9 cellular contexts compared by ENCODE assay signal in genomic region chr2:29314816-29315571, GRCh38.
DNase-seq lines count a peak whose midpoint lies in the region; ATAC-seq and TF ChIP-seq lines count a peak whose summit lies in the region.
"Had no signal": no experiment of that assay in that cellular context is flagged by ENCODE, and none has a peak within 500 bp of the region (broad histone marks: within the 10 kb centered on the region; RNA-seq: fewer than 3 reads in every experiment).

No MANE protein-coding gene starts in this region.

- H3K4me1 ChIP-seq in RWPE2 (ENCODE audit: insufficient read depth, poor library complexity, severe bottlenecking) (peaks cover 7% of the 10 kb centered on the region), mucosa of descending colon (ENCODE audit: low read depth) (no peaks in the 10 kb centered on the region), sigmoid colon (peaks cover 0 to 17% (median 10%) of the 10 kb centered on the region in 4 donors)
- H3K4me1 ChIP-seq: A549 had no signal

- CTCF ChIA-PET in activated naive CD4-positive, alpha-beta T cell treated with anti-CD3 and anti-CD28 coated beads, Interleukin-2, amount 10 ng/mL, durations not matched to agents 7 days and 5 days (lab: Charles Lee): interaction anchor here (1.8 to 2.1 kb wide), 2 partner anchors 8 to 11 kb away, joined by 8 to 10 read pairs; no protein-coding TSS in a partner anchor

- H3K4me3 Mint-ChIP-seq in activated naive CD4-positive, alpha-beta T cell treated with anti-CD3 and anti-CD28 coated beads, Interleukin-2, amount 10 ng/mL, durations not matched to agents 7 days and 5 days: peak overlapping the region; percentile 56
- H3K4me3 Mint-ChIP-seq in stimulated activated memory B cell treated with anti-CD40 and anti-IgM and Interleukin-4, amounts not matched to agents 10 μg/mL and 1 μg/mL and 100 μg/mL, for 72 hours: peak overlapping the region; percentile 67

- peaks cover 33% of the 10 kb centered on the region for H3K4me1 Mint-ChIP-seq in activated naive CD4-positive, alpha-beta T cell treated with anti-CD3 and anti-CD28 coated beads, Interleukin-2, amount 10 ng/mL, durations not matched to agents 7 days and 5 days
- peaks cover 38% of the 10 kb centered on the region for H3K4me1 Mint-ChIP-seq in stimulated activated memory B cell treated with anti-CD40 and anti-IgM and Interleukin-4, amounts not matched to agents 10 μg/mL and 1 μg/mL and 100 μg/mL, for 72 hours

- peaks cover 73% of the 10 kb centered on the region for H3K27me3 Mint-ChIP-seq in activated naive CD4-positive, alpha-beta T cell treated with anti-CD3 and anti-CD28 coated beads, Interleukin-2, amount 10 ng/mL, durations not matched to agents 7 days and 5 days
- H3K27me3 Mint-ChIP-seq in stimulated activated memory B cell treated with anti-CD40 and anti-IgM and Interleukin-4, amounts not matched to agents 10 μg/mL and 1 μg/mL and 100 μg/mL, for 72 hours: peaks cover 22% of the 10 kb centered on the region

- H3K4me3 ChIP-seq in RWPE2 (ENCODE audit: severe bottlenecking) (no peak overlapping the region), mucosa of descending colon (no peak overlapping the region), sigmoid colon (no peak overlapping the region)
- H3K4me3 ChIP-seq: A549 had no signal

- intact Hi-C loops in mucosa of descending colon (cut with DNase I, micrococcal nuclease): no loop called here
- intact Hi-C loops in sigmoid colon (cut with DNase I): no loop called here

- H3K27me3 ChIP-seq in RWPE2 (ENCODE audit: insufficient read depth, poor library complexity, severe bottlenecking) (no peaks in the 10 kb centered on the region), sigmoid colon (no peaks in the 10 kb centered on the region)

- H3K36me3 ChIP-seq in RWPE2 (ENCODE audit: low read depth) (no peaks in the 10 kb centered on the region), mucosa of descending colon (ENCODE audit: low read depth) (no peaks in the 10 kb centered on the region), sigmoid colon (no peaks in the 10 kb centered on the region)

- 19 to 23% methylated on average over 18 of the region's 18 CpGs for WGBS in sigmoid colon, 2 donors

- no peaks in the 10 kb centered on the region for H3K9me3 Mint-ChIP-seq in activated naive CD4-positive, alpha-beta T cell treated with anti-CD3 and anti-CD28 coated beads, Interleukin-2, amount 10 ng/mL, durations not matched to agents 7 days and 5 days
- H3K9me3 Mint-ChIP-seq in stimulated activated memory B cell treated with anti-CD40 and anti-IgM and Interleukin-4, amounts not matched to agents 10 μg/mL and 1 μg/mL and 100 μg/mL, for 72 hours: no peaks in the 10 kb centered on the region

- TF ChIP-seq POLR2A in sigmoid colon (IDR thresholded peaks at IDR 0.05): no peak

- no peaks in the 10 kb centered on the region for H3K36me3 Mint-ChIP-seq in activated naive CD4-positive, alpha-beta T cell treated with anti-CD3 and anti-CD28 coated beads, Interleukin-2, amount 10 ng/mL, durations not matched to agents 7 days and 5 days
- H3K36me3 Mint-ChIP-seq in stimulated activated memory B cell treated with anti-CD40 and anti-IgM and Interleukin-4, amounts not matched to agents 10 μg/mL and 1 μg/mL and 100 μg/mL, for 72 hours: no peaks in the 10 kb centered on the region

- DNase-seq in DMS79 treated with DMSO at 0.1 percent for 48 hours (lab: John Stamatoyannopoulos, UW) (peak; percentile 11), DMS79 (lab: John Stamatoyannopoulos, UW) (no peak), RWPE2 (ENCODE audit: low spot score) (no peak), mucosa of descending colon (peak in 2 of 3 donors; percentile 19 to 54), sigmoid colon (no peak)
- DNase-seq in activated naive CD4-positive, alpha-beta T cell treated with anti-CD3 and anti-CD28 coated beads, Interleukin-2, amount 10 ng/mL, durations not matched to agents 7 days and 5 days: peak; percentile 77

- H3K27ac ChIP-seq in RWPE2 (ENCODE audit: poor library complexity, severe bottlenecking) (no peak overlapping the region), sigmoid colon (no peak overlapping the region)
- H3K27ac ChIP-seq: A549 had no signal

- peak overlapping the region; percentile 75 for H3K27ac Mint-ChIP-seq in activated naive CD4-positive, alpha-beta T cell treated with anti-CD3 and anti-CD28 coated beads, Interleukin-2, amount 10 ng/mL, durations not matched to agents 7 days and 5 days
- peak overlapping the region; percentile 36 for H3K27ac Mint-ChIP-seq in stimulated activated memory B cell treated with anti-CD40 and anti-IgM and Interleukin-4, amounts not matched to agents 10 μg/mL and 1 μg/mL and 100 μg/mL, for 72 hours

- peak; percentile 54 for ATAC-seq in HG02970 (IDR thresholded peaks at IDR 0.05; ENCODE audit: low FRiP score, unreplicated experiment)
- peak; percentile 82 for ATAC-seq in RWPE2 (ENCODE audit: low read depth)
- peak; percentile 57 for ATAC-seq in mucosa of descending colon
- ATAC-seq in stimulated activated memory B cell treated with anti-CD40 and anti-IgM and Interleukin-4, amounts not matched to agents 10 μg/mL and 1 μg/mL and 100 μg/mL, for 72 hours: peak; percentile 76
- ATAC-seq: A549 had no signal

- no peak for TF ChIP-seq EP300 in sigmoid colon (IDR thresholded peaks at IDR 0.05)

- no peak for TF ChIP-seq CTCF in RWPE2 (IDR thresholded peaks at IDR 0.05; ENCODE audit: poor library complexity, severe bottlenecking)
- TF ChIP-seq CTCF in mucosa of descending colon (IDR thresholded peaks at IDR 0.05): no peak
- no peak for TF ChIP-seq CTCF in sigmoid colon (IDR thresholded peaks at IDR 0.05)

- H3K9me3 ChIP-seq in RWPE2 (ENCODE audit: severe bottlenecking) (no peaks in the 10 kb centered on the region), mucosa of descending colon (no peaks in the 10 kb centered on the region), sigmoid colon (no peaks in the 10 kb centered on the region)
- H3K9me3 ChIP-seq: A549 had no signal

Comparison
In these comparisons a context has a peak if more than half of its experiments do, and no peak if none do; other contexts are left out.
1. DNase-seq: peak in DMS79 treated with DMSO at 0.1 percent for 48 hours (single experiment), activated naive CD4-positive, alpha-beta T cell treated with anti-CD3 and anti-CD28 coated beads, Interleukin-2, amount 10 ng/mL, durations not matched to agents 7 days and 5 days (single experiment) and mucosa of descending colon (2 of 3); none in DMS79 (single experiment), RWPE2 (single experiment) and sigmoid colon (single experiment).
2. Peak in every context shown above with its lines, with median percentiles within 50 percentile points of each other: ATAC-seq.